Comparison of ENCODE assay signal across 20 cellular contexts in genomic region chr12:27868165-27868564, GRCh38.
DNase-seq lines count a peak whose midpoint lies in the region; ATAC-seq, FAIRE-seq and TF ChIP-seq lines count a peak whose summit lies in the region.
"Had no signal": no experiment of that assay in that cellular context is flagged by ENCODE, and none has a peak within 500 bp of the region (broad histone marks: within the 10 kb centered on the region; RNA-seq: fewer than 3 reads in every experiment).

No MANE protein-coding gene starts in this region.

- no peaks in the 10 kb centered on the region for H3K27me3 Mint-ChIP-seq in astrocyte (ENCODE audit: low read depth, unreplicated experiment)
- H3K27me3 Mint-ChIP-seq: activated CD4-positive, alpha-beta memory T cell treated with anti-CD3 and anti-CD28 coated beads, Interleukin-2, amount 10 ng/mL, durations not matched to agents 7 days and 5 days; activated T-helper 17 cell treated with anti-CD3 and anti-CD28 coated beads, Interleukin-2, amount 50 U/mL, for 72 hours had no signal

- WGBS in body of pancreas, 2 donors, result 81 to 83% methylated on average over 1 of the region's 1 CpG

- TF ChIP-seq POLR2A in body of pancreas (IDR thresholded peaks at IDR 0.05), result no peak

- H3K4me3 ChIP-seq in HFF-Myc (replicated peaks; ENCODE audit: low read depth, low read length) (no peak overlapping the region), astrocyte (ENCODE audit: insufficient read depth, low read depth, low read length) (no peak overlapping the region), foreskin fibroblast (ENCODE audit: low read depth in 1 of 2, low read length in 2 of 2) (no peak overlapping the region), body of pancreas (no peak overlapping the region)
- H3K4me3 ChIP-seq: left ventricle myocardium inferior, right atrium auricular region, SK-N-MC, thoracic aorta had no signal

- H3K9ac ChIP-seq in astrocyte (ENCODE audit: low read length), result peak overlapping the region; percentile 41
- H3K9ac ChIP-seq: KMS-11 had no signal

- H3K27ac ChIP-seq in astrocyte (ENCODE audit: low read depth, low read length) (peak overlapping the region; percentile 73), RWPE1 (no peak overlapping the region), body of pancreas (no peak overlapping the region)
- H3K27ac ChIP-seq: KMS-11, left ventricle myocardium inferior, right atrium auricular region, SK-N-MC, thoracic aorta had no signal

- ATAC-seq in body of pancreas, result no peak
- ATAC-seq: activated T-helper 17 cell treated with anti-CD3 and anti-CD28 coated beads, Interleukin-2, amount 50 U/mL, for 72 hours; natural killer cell treated with Interleukin-12 subunit alpha and Interleukin-12 subunit beta and Interleukin-15 and Interleukin-18, amount 100 ng/mL, for 72 hours had no signal

- H3K4me2 ChIP-seq in astrocyte (ENCODE audit: low read length), result peak overlapping the region; percentile 44
- H3K4me2 ChIP-seq: KMS-11 had no signal

- H3K4me3 Mint-ChIP-seq in astrocyte (ENCODE audit: unreplicated experiment), result no peak overlapping the region
- H3K4me3 Mint-ChIP-seq: activated CD4-positive, alpha-beta memory T cell treated with anti-CD3 and anti-CD28 coated beads, Interleukin-2, amount 10 ng/mL, durations not matched to agents 7 days and 5 days; activated T-helper 17 cell treated with anti-CD3 and anti-CD28 coated beads, Interleukin-2, amount 50 U/mL, for 72 hours; natural killer cell treated with Interleukin-12 subunit alpha and Interleukin-12 subunit beta and Interleukin-15 and Interleukin-18, amount 100 ng/mL, for 72 hours had no signal

- intact Hi-C loops in body of pancreas (cut with DNase I), result no loop called here

- peak; percentile 100 for FAIRE-seq in astrocyte (lab: Jason Lieb, UNC)
- FAIRE-seq: H1 had no signal

- POLR2A ChIA-PET in RWPE1 (lab: Yijun Ruan, JAX; ENCODE audit: low non-redundant PET), result no interaction called here

- H3K79me2 ChIP-seq in astrocyte (ENCODE audit: insufficient read depth, low read length), result no peaks in the 10 kb centered on the region

- TF ChIP-seq CTCF in HFF-Myc (IDR thresholded peaks at IDR 0.05; ENCODE audit: low read depth, low read length, missing control alignments) (no peak), astrocyte (IDR thresholded peaks at IDR 0.05; ENCODE audit: insufficient read depth, low read depth, low read length) (no peak), foreskin fibroblast (IDR thresholded peaks at IDR 0.05; ENCODE audit: low read depth, low read length) (no peak), RWPE1 (conservative IDR thresholded peaks at IDR 0.05; ENCODE audit: low read depth) (no peak), GM13976 (IDR thresholded peaks at IDR 0.05; ENCODE audit: borderline replicate concordance, control extremely low read depth, extremely low read depth, insufficient read depth, missing control alignments) (no peak), body of pancreas (IDR thresholded peaks at IDR 0.05) (no peak)

- H3K4me1 ChIP-seq in astrocyte (ENCODE audit: insufficient read depth, low read length) (peaks cover 34% of the 10 kb centered on the region), body of pancreas (no peaks in the 10 kb centered on the region)

- no peaks in the 10 kb centered on the region for H4K20me1 ChIP-seq in astrocyte (ENCODE audit: insufficient read depth, low read length)

- peak overlapping the region; percentile 20 for H2AFZ ChIP-seq in astrocyte (ENCODE audit: low read depth, low read length)

- H3K4me1 Mint-ChIP-seq in astrocyte (ENCODE audit: low read depth, unreplicated experiment), result peaks cover 54% of the 10 kb centered on the region

- H3K36me3 ChIP-seq in astrocyte (ENCODE audit: insufficient read depth, low read length) (no peaks in the 10 kb centered on the region), body of pancreas (replicated peaks in 1 of 2; ENCODE audit: insufficient read depth in 1 of 2, low read depth in 2 of 2) (no peaks in the 10 kb centered on the region)
- H3K36me3 ChIP-seq: left ventricle myocardium inferior, right atrium auricular region, thoracic aorta had no signal

- CTCF ChIA-PET in RWPE1 (lab: Yijun Ruan, JAX), result no interaction called here

- H3K9me3 ChIP-seq in astrocyte (ENCODE audit: insufficient read depth, low read depth, low read length), result no peaks in the 10 kb centered on the region
- H3K9me3 ChIP-seq in body of pancreas, result no peaks in the 10 kb centered on the region
- H3K9me3 ChIP-seq: left ventricle myocardium inferior, right atrium auricular region, thoracic aorta had no signal

- H3K27me3 ChIP-seq in astrocyte (ENCODE audit: insufficient read depth, low read length) (no peaks in the 10 kb centered on the region), body of pancreas (no peaks in the 10 kb centered on the region)
- H3K27me3 ChIP-seq: right atrium auricular region had no signal

- no peaks in the 10 kb centered on the region for H3K9me3 Mint-ChIP-seq in astrocyte (ENCODE audit: unreplicated experiment)
- H3K9me3 Mint-ChIP-seq: activated CD4-positive, alpha-beta memory T cell treated with anti-CD3 and anti-CD28 coated beads, Interleukin-2, amount 10 ng/mL, durations not matched to agents 7 days and 5 days; activated T-helper 17 cell treated with anti-CD3 and anti-CD28 coated beads, Interleukin-2, amount 50 U/mL, for 72 hours had no signal

- H3K36me3 Mint-ChIP-seq in astrocyte (ENCODE audit: low read depth, unreplicated experiment), result no peaks in the 10 kb centered on the region
- H3K36me3 Mint-ChIP-seq: natural killer cell treated with Interleukin-12 subunit alpha and Interleukin-12 subunit beta and Interleukin-15 and Interleukin-18, amount 100 ng/mL, for 72 hours had no signal

- DNase-seq in HFF-Myc (ENCODE audit: extremely low read depth, low read depth), result peak; percentile 88
- DNase-seq in astrocyte (ENCODE audit: low read depth), result peak; percentile 94
- peak; percentile 61 to 82 for DNase-seq in foreskin fibroblast
- no peak for DNase-seq in RWPE1 (ENCODE audit: low spot score)
- DNase-seq in GM13976 (ENCODE audit: low spot score), result no peak
- DNase-seq in body of pancreas, result no peak
- DNase-seq in mucosa of gallbladder (ENCODE audit: low spot score), result no peak
- DNase-seq: activated CD4-positive, alpha-beta memory T cell treated with anti-CD3 and anti-CD28 coated beads, Interleukin-2, amount 10 ng/mL, durations not matched to agents 7 days and 5 days; GDM1; hippocampal formation; left ventricle myocardium inferior; NCI-H146; stimulated activated CD4-positive, alpha-beta T cell treated with anti-CD3 and anti-CD28 coated beads, Interleukin-2, amount 100 ng/mL, for 24 hours had no signal

- peak overlapping the region; percentile 98 for H3K27ac Mint-ChIP-seq in astrocyte (ENCODE audit: unreplicated experiment)
- H3K27ac Mint-ChIP-seq: activated CD4-positive, alpha-beta memory T cell treated with anti-CD3 and anti-CD28 coated beads, Interleukin-2, amount 10 ng/mL, durations not matched to agents 7 days and 5 days; activated T-helper 17 cell treated with anti-CD3 and anti-CD28 coated beads, Interleukin-2, amount 50 U/mL, for 72 hours; natural killer cell treated with Interleukin-12 subunit alpha and Interleukin-12 subunit beta and Interleukin-15 and Interleukin-18, amount 100 ng/mL, for 72 hours had no signal

- in situ Hi-C loops in GM13976 (cut with MboI; ENCODE audit: low sequenced_read_pairs, unreplicated experiment), result no loop called here

Comparison
In these comparisons a context has a peak if more than half of its experiments do, and no peak if none do; other contexts are left out.
1. DNase-seq: peak in HFF-Myc (single experiment), astrocyte (single experiment) and foreskin fibroblast (2 of 2); none in RWPE1 (single experiment), GM13976 (single experiment), body of pancreas (0 of 4) and mucosa of gallbladder (single experiment).